18 cellular contexts compared by ENCODE assay signal in genomic region chr17:22268214-22268911, GRCh38.
"Had no signal": no experiment of that assay in that cellular context is flagged by ENCODE, and none has a peak within 500 bp of the region (broad histone marks: within the 10 kb centered on the region; RNA-seq: fewer than 3 reads in every experiment).

No MANE protein-coding gene starts in this region.

- H3K27ac ChIP-seq: esophagus squamous epithelium, heart right ventricle, ovary, right lobe of liver, WERI-Rb-1 had no signal

- DNase-seq: activated CD4-positive, alpha-beta T cell treated with anti-CD3 and anti-CD28 coated beads, Interleukin-2, amount 50 U/mL, for 48 hours; activated T-cell treated with anti-CD3 and anti-CD28 coated beads for 4 hours; dermis blood vessel endothelial cell; effector memory CD8-positive, alpha-beta T cell; esophagus squamous epithelium; heart right ventricle; kidney glomerular epithelial cell; mesenchymal stem cell; naive thymus-derived CD8-positive, alpha-beta T cell; stimulated activated CD4-positive, alpha-beta T cell treated with anti-CD3 and anti-CD28 coated beads, Interleukin-4, amount 100 ng/mL, for 24 hours; T-helper 17 cell; WERI-Rb-1 had no signal

- H3K4me1 Mint-ChIP-seq: naive thymus-derived CD8-positive, alpha-beta T cell; stimulated activated effector memory CD8-positive, alpha-beta T cell treated with anti-CD3 and anti-CD28 coated beads, Interleukin-12 subunit alpha, Interleukin-12 subunit beta, amount 100 ng/mL, for 72 hours; T-helper 17 cell had no signal

- H3K27ac Mint-ChIP-seq: activated naive CD8-positive, alpha-beta T cell; activated T-helper 1 cell treated with anti-CD3 and anti-CD28 coated beads, Interleukin-12 subunit alpha, Interleukin-12 subunit beta, Interleukin-2, Interleukin-4 antibody, amounts not matched to agents 30 ng/mL and 10 ng/mL and 1 ng/mL, durations not matched to agents 14 hours and 24 hours and 36 hours; effector memory CD8-positive, alpha-beta T cell; naive thymus-derived CD8-positive, alpha-beta T cell; stimulated activated effector memory CD8-positive, alpha-beta T cell treated with anti-CD3 and anti-CD28 coated beads, Interleukin-12 subunit alpha, Interleukin-12 subunit beta, amount 100 ng/mL, for 72 hours; T-helper 17 cell had no signal

- ATAC-seq: effector memory CD8-positive, alpha-beta T cell; heart right ventricle; naive thymus-derived CD8-positive, alpha-beta T cell; right lobe of liver; stimulated activated effector memory CD8-positive, alpha-beta T cell treated with anti-CD3 and anti-CD28 coated beads, Interleukin-12 subunit alpha, Interleukin-12 subunit beta, amount 100 ng/mL, for 72 hours; T-helper 17 cell had no signal

- H3K36me3 ChIP-seq: esophagus squamous epithelium, heart right ventricle, ovary, right lobe of liver, WERI-Rb-1 had no signal

- H3K4me1 ChIP-seq: esophagus squamous epithelium, heart right ventricle, right lobe of liver had no signal

- H3K9me3 ChIP-seq: ovary had no signal

- H3K36me3 Mint-ChIP-seq: activated naive CD8-positive, alpha-beta T cell; naive thymus-derived CD8-positive, alpha-beta T cell; stimulated activated effector memory CD8-positive, alpha-beta T cell treated with anti-CD3 and anti-CD28 coated beads, Interleukin-12 subunit alpha, Interleukin-12 subunit beta, amount 100 ng/mL, for 72 hours had no signal

- H3K27me3 ChIP-seq: esophagus squamous epithelium, heart right ventricle, ovary, right lobe of liver had no signal

- H3K27me3 Mint-ChIP-seq: activated naive CD8-positive, alpha-beta T cell; effector memory CD8-positive, alpha-beta T cell; naive thymus-derived CD8-positive, alpha-beta T cell; T-helper 17 cell had no signal

- H3K4me3 Mint-ChIP-seq: activated naive CD8-positive, alpha-beta T cell; activated T-helper 1 cell treated with anti-CD3 and anti-CD28 coated beads, Interleukin-12 subunit alpha, Interleukin-12 subunit beta, Interleukin-2, Interleukin-4 antibody, amounts not matched to agents 30 ng/mL and 10 ng/mL and 1 ng/mL, durations not matched to agents 14 hours and 24 hours and 36 hours; effector memory CD8-positive, alpha-beta T cell; naive thymus-derived CD8-positive, alpha-beta T cell; stimulated activated effector memory CD8-positive, alpha-beta T cell treated with anti-CD3 and anti-CD28 coated beads, Interleukin-12 subunit alpha, Interleukin-12 subunit beta, amount 100 ng/mL, for 72 hours; T-helper 17 cell had no signal

- H3K4me3 ChIP-seq: esophagus squamous epithelium, heart right ventricle, ovary, right lobe of liver, smooth muscle cell had no signal
